Comparison of ENCODE assay signal across 18 cellular contexts in genomic region chr22:28132466-28132865, GRCh38.
DNase-seq lines count a peak whose midpoint lies in the region; TF ChIP-seq lines count a peak whose summit lies in the region.
"Had no signal": no experiment of that assay in that cellular context is flagged by ENCODE, and none has a peak within 500 bp of the region (broad histone marks: within the 10 kb centered on the region; RNA-seq: fewer than 3 reads in every experiment).

No MANE protein-coding gene starts in this region.

- intact Hi-C loops in A673 (cut with micrococcal nuclease; ENCODE audit: unreplicated experiment) = no loop called here

- H3K27me3 ChIP-seq in A673 (replicated peaks; ENCODE audit: insufficient read depth, low read depth, low read length, poor library complexity) = no peaks in the 10 kb centered on the region

- DNase-seq in A673 (ENCODE audit: low spot score) = peak; percentile 86
- peak; percentile 26 for DNase-seq in SK-N-MC (ENCODE audit: low read depth, low spot score)
- peak; percentile 77 for DNase-seq in choroid plexus epithelial cell (ENCODE audit: low read depth)
- DNase-seq in osteocyte (ENCODE audit: extremely low spot score, unreplicated experiment) = no peak
- DNase-seq in endothelial cell (ENCODE audit: low spot score) = no peak
- no peak for DNase-seq in middle frontal gyrus (ENCODE audit: extremely low spot score, low spot score)
- no peak for DNase-seq in SIG-M5 treated with dmso at 0.1 percent for 504 hours (lab: John Stamatoyannopoulos, UW; ENCODE audit: unreplicated experiment)
- DNase-seq: 8988T; C1 segment of cervical spinal cord; Calu3; CD4-positive, alpha-beta memory T cell; COR-L47; DMS153; DND-41; GM23248; H7; HCEC 1CT had no signal

- TF ChIP-seq CTCF in A673 (conservative IDR thresholded peaks at IDR 0.05; ENCODE audit: low read depth, low read length) (no peak), choroid plexus epithelial cell (conservative IDR thresholded peaks at IDR 0.05; ENCODE audit: low read depth, low read length) (no peak), osteocyte (IDR thresholded peaks at IDR 0.05) (no peak), endothelial cell (IDR thresholded peaks at IDR 0.05; ENCODE audit: unreplicated experiment) (no peak)

- CTCF ChIA-PET in A673 (lab: Charles Lee) = no interaction called here

- H3K4me1 ChIP-seq in A673 (ENCODE audit: insufficient read depth, low read length, poor library complexity, severe bottlenecking) = peaks cover 11% of the 10 kb centered on the region
- H3K4me1 ChIP-seq: A549 had no signal

- H3K27ac Mint-ChIP-seq in osteocyte (ENCODE audit: unreplicated experiment) (peak overlapping the region; percentile 61), endothelial cell (ENCODE audit: unreplicated experiment) (no peak overlapping the region)
- H3K27ac Mint-ChIP-seq: CD4-positive, alpha-beta memory T cell had no signal

- H3K9me3 Mint-ChIP-seq in osteocyte (ENCODE audit: unreplicated experiment) (no peaks in the 10 kb centered on the region), endothelial cell (ENCODE audit: unreplicated experiment) (no peaks in the 10 kb centered on the region)

- H3K27me3 Mint-ChIP-seq in osteocyte (ENCODE audit: unreplicated experiment) (no peaks in the 10 kb centered on the region), endothelial cell (ENCODE audit: unreplicated experiment) (no peaks in the 10 kb centered on the region)

- H3K9me3 ChIP-seq in A673 (ENCODE audit: low read depth, low read length, poor library complexity, severe bottlenecking) (no peaks in the 10 kb centered on the region), SK-N-MC (ENCODE audit: low read depth, low read length) (no peaks in the 10 kb centered on the region)
- H3K9me3 ChIP-seq: A549 had no signal

- no peak overlapping the region for H3K27ac ChIP-seq in A673 (ENCODE audit: low read depth, low read length, poor library complexity, severe bottlenecking)
- no peak overlapping the region for H3K27ac ChIP-seq in SK-N-MC
- H3K27ac ChIP-seq: A549, GM23248 had no signal

- H3K36me3 ChIP-seq in A673 (ENCODE audit: insufficient read depth, low read length, poor library complexity, severe bottlenecking) (no peaks in the 10 kb centered on the region), SK-N-MC (ENCODE audit: insufficient read depth, low read length) (no peaks in the 10 kb centered on the region; the same call in 1 of the 2 replicates)

- POLR2A ChIA-PET in A673 (lab: Charles Lee; ENCODE audit: low non-redundant PET) = no interaction called here

- H3K36me3 Mint-ChIP-seq in osteocyte (ENCODE audit: unreplicated experiment) (no peaks in the 10 kb centered on the region), endothelial cell (ENCODE audit: low read depth, unreplicated experiment) (peaks cover 6% of the 10 kb centered on the region)
- H3K36me3 Mint-ChIP-seq: CD4-positive, alpha-beta memory T cell had no signal

- H3K4me3 Mint-ChIP-seq in osteocyte (ENCODE audit: unreplicated experiment) (no peak overlapping the region), endothelial cell (ENCODE audit: unreplicated experiment) (no peak overlapping the region)
- H3K4me3 Mint-ChIP-seq: CD4-positive, alpha-beta memory T cell had no signal

- peaks cover 33% of the 10 kb centered on the region for H3K4me1 Mint-ChIP-seq in osteocyte (ENCODE audit: unreplicated experiment)
- no peaks in the 10 kb centered on the region for H3K4me1 Mint-ChIP-seq in endothelial cell (ENCODE audit: unreplicated experiment)
- H3K4me1 Mint-ChIP-seq: CD4-positive, alpha-beta memory T cell had no signal

- no peak overlapping the region for H3K9ac ChIP-seq in SK-N-MC (ENCODE audit: insufficient read length)
- H3K9ac ChIP-seq: GM23248 had no signal

- BruUV-seq in A673 (replicated peaks; lab: Mats Ljungman, UMichigan) = no TSS peak

- no peak overlapping the region for H3K4me3 ChIP-seq in A673 (ENCODE audit: low read depth, low read length, poor library complexity, severe bottlenecking)
- no peak overlapping the region for H3K4me3 ChIP-seq in SK-N-MC
- no peak overlapping the region for H3K4me3 ChIP-seq in choroid plexus epithelial cell (ENCODE audit: low read depth, low read length)
- H3K4me3 ChIP-seq: A549, GM23248 had no signal

Comparison
In these comparisons a context has a peak if more than half of its experiments do, and no peak if none do; other contexts are left out.
1. DNase-seq: peak in A673 (single experiment), SK-N-MC (single experiment) and choroid plexus epithelial cell (single experiment); none in osteocyte (single experiment), endothelial cell (single experiment), middle frontal gyrus (single experiment) and SIG-M5 treated with dmso at 0.1 percent for 504 hours (single experiment).